ENCODE assay signal across 10 cellular contexts in the genomic region with DNA sequence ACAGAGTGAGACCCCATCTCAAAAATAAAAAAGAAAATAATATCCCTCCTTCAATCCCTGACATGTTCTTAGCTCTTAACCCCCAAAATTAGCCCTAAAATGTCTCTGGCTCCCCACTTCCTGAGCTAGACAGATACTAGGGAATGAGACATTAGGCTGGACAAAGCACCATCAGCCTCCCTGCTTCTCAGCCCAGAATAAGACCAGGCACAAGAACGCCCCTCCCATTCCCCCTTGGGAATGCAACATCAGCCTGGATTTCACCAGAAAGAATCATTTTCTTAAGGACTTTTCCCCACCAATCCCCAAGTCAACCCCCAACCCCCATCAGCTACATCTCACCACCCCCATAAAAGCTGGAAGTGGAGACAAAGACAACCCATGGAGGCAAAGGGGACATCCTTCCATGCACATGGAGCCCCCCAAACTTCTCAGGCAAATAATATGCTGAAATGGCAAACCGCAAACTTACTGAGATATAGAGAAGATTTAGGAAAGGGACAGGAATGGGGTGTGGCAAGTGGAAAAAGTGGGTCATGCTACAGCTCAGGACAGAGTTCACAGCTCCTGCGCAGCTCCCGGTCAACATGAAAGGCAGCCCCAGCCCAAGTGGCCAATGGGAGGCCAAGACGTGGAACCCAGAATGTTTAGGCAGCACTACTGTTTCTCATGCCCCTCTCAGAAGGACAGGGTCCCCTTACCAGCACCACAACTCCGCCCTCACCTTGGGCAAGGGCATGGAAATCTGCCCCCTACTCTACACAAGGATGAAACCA. TPM values are rescaled to one million over a fixed set of nuclear protein-coding genes. Genes with fewer than 3 reads are reported as not detected.
A peak's percentile ranks its signal among the peaks of the same experiment; 100 is the strongest.
DNase-seq lines count a peak whose midpoint lies in the region; ATAC-seq and TF ChIP-seq lines count a peak whose summit lies in the region.
"Had no signal": no experiment of that assay in that cellular context is flagged by ENCODE, and none has a peak within 500 bp of the region (broad histone marks: within the 10 kb centered on the region; RNA-seq: fewer than 3 reads in every experiment).

No MANE protein-coding gene starts in this region.

- H3K27me3 ChIP-seq in BLaER1 treated with 17β-estradiol and CSF1 and Interleukin-3, amounts not matched to agents 10 nM and 100 nM = no peaks in the 10 kb centered on the region
- H3K27me3 ChIP-seq in Karpas-422 (ENCODE audit: low read length) (no peaks in the 10 kb centered on the region), duodenal mucosa (ENCODE audit: control insufficient read depth in 1 of 2, insufficient read depth in 2 of 2, low read length in 2 of 2) (no peaks in the 10 kb centered on the region)

- H3K27me3 Mint-ChIP-seq in neural crest cell (ENCODE audit: low read depth) = no peaks in the 10 kb centered on the region

- H3K9ac ChIP-seq in BLaER1 treated with 17β-estradiol and CSF1 and Interleukin-3, amounts not matched to agents 10 nM and 100 nM = peak overlapping the region; percentile 82 to 92 (median 87)
- H3K9ac ChIP-seq in Karpas-422 (ENCODE audit: low read length) (peak overlapping the region; percentile 91), duodenal mucosa (ENCODE audit: low read depth in 1 of 2, low read length in 2 of 2) (peak overlapping the region; percentile 52 to 75)

- no peaks in the 10 kb centered on the region for H3K9me3 Mint-ChIP-seq in neural crest cell

- H3K4me1 ChIP-seq in BLaER1 treated with 17β-estradiol and CSF1 and Interleukin-3, amounts not matched to agents 10 nM and 100 nM = peaks cover 52 to 63% (median 58%) of the 10 kb centered on the region in 10 experiments
- H3K4me1 ChIP-seq in Karpas-422 (ENCODE audit: low read length) (peaks cover 43% of the 10 kb centered on the region), duodenal mucosa (ENCODE audit: control insufficient read depth in 1 of 2, insufficient read depth in 2 of 2, low read length in 2 of 2) (peaks cover 43 to 46% of the 10 kb centered on the region in 2 donors)

- peak overlapping the region; percentile 96 to 100 (median 99) for H3K4me2 ChIP-seq in BLaER1 treated with 17β-estradiol and CSF1 and Interleukin-3, amounts not matched to agents 10 nM and 100 nM
- H3K4me2 ChIP-seq in Karpas-422 (ENCODE audit: low read depth, low read length, poor library complexity, severe bottlenecking) = peak overlapping the region; percentile 94

- ATAC-seq in GM18867 (IDR thresholded peaks at IDR 0.05; ENCODE audit: unreplicated experiment) = no peak

- H3K4me1 Mint-ChIP-seq in neural crest cell = peaks cover 39% of the 10 kb centered on the region

- H3K36me3 ChIP-seq in BLaER1 treated with 17β-estradiol and CSF1 and Interleukin-3, amounts not matched to agents 10 nM and 100 nM = peaks cover 32 to 57% (median 44%) of the 10 kb centered on the region in 11 experiments
- H3K36me3 ChIP-seq in Karpas-422 (ENCODE audit: insufficient read depth, low read length) (peaks cover 58% of the 10 kb centered on the region), duodenal mucosa (ENCODE audit: control insufficient read depth in 1 of 2, insufficient read depth in 2 of 2, low read length in 2 of 2) (peaks cover 36 to 39% of the 10 kb centered on the region in 2 donors)

- H3K36me3 Mint-ChIP-seq in neural crest cell (ENCODE audit: low read depth) = peaks cover 33% of the 10 kb centered on the region

- no peaks in the 10 kb centered on the region for H3K9me2 ChIP-seq in Karpas-422 (replicated peaks; ENCODE audit: insufficient read depth, low read length)

- peak overlapping the region; percentile 72 to 97 (median 88) for H3K4me3 ChIP-seq in BLaER1 treated with 17β-estradiol and CSF1 and Interleukin-3, amounts not matched to agents 10 nM and 100 nM
- H3K4me3 ChIP-seq in Karpas-422 (ENCODE audit: low read length) (peak overlapping the region; percentile 89), duodenal mucosa (ENCODE audit: low read depth in 1 of 2, low read length in 2 of 2) (peak overlapping the region; percentile 85 to 86)

- H3K79me2 ChIP-seq in Karpas-422 (ENCODE audit: low read length) = peaks cover 69% of the 10 kb centered on the region

- no peak for TF ChIP-seq CTCF in neural crest cell (conservative IDR thresholded peaks at IDR 0.05)

- H3K4me3 Mint-ChIP-seq in neural crest cell = peak overlapping the region; percentile 95

- in situ Hi-C loops in ACHN (cut with HindIII; ENCODE audit: low pct_ligation_motif_present, low pct_unique_long_range_greater_than_20kb, low sequenced_read_pairs) = no loop called here

- peaks cover 51 to 67% (median 65%) of the 10 kb centered on the region in 11 experiments; a peak in 21 of 22 replicates for H4K20me1 ChIP-seq in BLaER1 treated with 17β-estradiol and CSF1 and Interleukin-3, amounts not matched to agents 10 nM and 100 nM
- H4K20me1 ChIP-seq in Karpas-422 (ENCODE audit: insufficient read depth, low read depth, low read length) = peaks cover 46% of the 10 kb centered on the region

- H3K27ac Mint-ChIP-seq in neural crest cell (ENCODE audit: unreplicated experiment) = no peak overlapping the region

- H2AFZ ChIP-seq in Karpas-422 (ENCODE audit: low read length) = no peak overlapping the region

- peak overlapping the region in 10 of 11 experiments; percentile 83 to 92 (median 88); a peak in 20 of 22 replicates for H3K27ac ChIP-seq in BLaER1 treated with 17β-estradiol and CSF1 and Interleukin-3, amounts not matched to agents 10 nM and 100 nM
- H3K27ac ChIP-seq in Karpas-422 (ENCODE audit: low read length) = no peak overlapping the region
- H3K27ac ChIP-seq in duodenal mucosa (ENCODE audit: low read depth, low read length) = no peak overlapping the region

- no peak for DNase-seq in Karpas-422
- DNase-seq in neural crest cell (ENCODE audit: low read depth, low spot score) = no peak
- no peak for DNase-seq in HK-2 (ENCODE audit: unreplicated experiment)
- DNase-seq in ACHN = no peak
- no peak for DNase-seq in NCI-H774 (lab: John Stamatoyannopoulos, UW)
- DNase-seq: effector CD8-positive, alpha-beta T cell; NCI-H526 had no signal

- H3K9me3 ChIP-seq in BLaER1 treated with 17β-estradiol and CSF1 and Interleukin-3, amounts not matched to agents 10 nM and 100 nM (replicated peaks in 1 of 11) = no peaks in the 10 kb centered on the region
- H3K9me3 ChIP-seq in Karpas-422 (ENCODE audit: low read length) = no peaks in the 10 kb centered on the region
- no peaks in the 10 kb centered on the region for H3K9me3 ChIP-seq in duodenal mucosa (ENCODE audit: control insufficient read depth in 1 of 2, low read length in 2 of 2)

RNA-seq across cellular contexts. Expression of a gene that starts 2.7 kb away (rescaled TPM):
- total RNA-seq in Karpas-422 (2014; rRNA removed; shearing (Covaris generic); ENCODE audit: low replicate concordance) = 216 and 315 TPM in 2 replicates
- 476 and 492 TPM in 2 replicates for total RNA-seq in neural crest cell

RNA-seq across cellular contexts. Expression of a gene that starts 31.3 kb away (rescaled TPM):
- 10.3 and 14.6 TPM in 2 replicates for total RNA-seq in Karpas-422 (2014; rRNA removed; shearing (Covaris generic); ENCODE audit: low replicate concordance)
- total RNA-seq in neural crest cell = not detected in 2 replicates

RNA-seq across cellular contexts. Expression of a gene that starts 36.4 kb away (rescaled TPM):
- total RNA-seq in Karpas-422 (2014; rRNA removed; shearing (Covaris generic); ENCODE audit: low replicate concordance) = 66.2 and 85.7 TPM in 2 replicates
- 73.3 and 75.1 TPM in 2 replicates for total RNA-seq in neural crest cell

RNA-seq across cellular contexts. Expression of a gene that starts 42.8 kb away (rescaled TPM):
- 2.2 and 4.2 TPM in 2 replicates for total RNA-seq in Karpas-422 (2014; rRNA removed; shearing (Covaris generic); ENCODE audit: low replicate concordance)
- total RNA-seq in neural crest cell = 1.9 and 2.4 TPM in 2 replicates

RNA-seq across cellular contexts. Expression of a gene that starts 48.6 kb away (rescaled TPM):
- total RNA-seq in Karpas-422 (2014; rRNA removed; shearing (Covaris generic); ENCODE audit: low replicate concordance) = 8.2 and 14.5 TPM in 2 replicates
- 27.2 and 28.9 TPM in 2 replicates for total RNA-seq in neural crest cell

Comparison
In these comparisons a context has a peak if more than half of its experiments do, and no peak if none do; other contexts are left out.
1. H3K27ac ChIP-seq: peak in BLaER1 treated with 17β-estradiol and CSF1 and Interleukin-3, amounts not matched to agents 10 nM and 100 nM (10 of 11); none in Karpas-422 (single experiment) and duodenal mucosa (single experiment).
2. RNA of a gene that starts 31.3 kb away (total RNA-seq): 10.3 to 14.6 TPM in Karpas-422; not detected in neural crest cell; every median in the first group is over 10 times any median in the second.
3. Peak in every context shown above with its lines, with median percentiles within 50 percentile points of each other: H3K4me3 ChIP-seq and H3K9ac ChIP-seq.